ENCODE assay signal across 8 cellular contexts in genomic region chr6:149723771-149724417, GRCh38.
DNase-seq lines count a peak whose midpoint lies in the region; ATAC-seq, FAIRE-seq and TF ChIP-seq lines count a peak whose summit lies in the region.

No MANE protein-coding gene starts in this region.

- H3K27me3 ChIP-seq in MM.1S (replicated peaks; ENCODE audit: insufficient read depth, low read length) (no peaks in the 10 kb centered on the region), SU-DHL-6 (ENCODE audit: low read length) (no peaks in the 10 kb centered on the region), brain microvascular endothelial cell (replicated peaks) (no peaks in the 10 kb centered on the region)

- in situ Hi-C loops in brain microvascular endothelial cell (cut with HindIII; ENCODE audit: low pct_ligation_motif_present, low sequenced_read_pairs): no loop called here

- H3K79me2 ChIP-seq in MM.1S (ENCODE audit: low read length) (no peaks in the 10 kb centered on the region), SU-DHL-6 (ENCODE audit: insufficient read depth, low read length) (no peaks in the 10 kb centered on the region)

- no peaks in the 10 kb centered on the region for H3F3A ChIP-seq in MM.1S (ENCODE audit: insufficient read depth, low read length)
- H3F3A ChIP-seq in SU-DHL-6 (ENCODE audit: insufficient read depth): peaks cover 16% of the 10 kb centered on the region

- H3K9ac ChIP-seq in MM.1S (ENCODE audit: low read length): no peak overlapping the region
- H3K9ac ChIP-seq in SU-DHL-6 (ENCODE audit: low read length): no peak overlapping the region

- H3K9me2 ChIP-seq in MM.1S (replicated peaks; ENCODE audit: insufficient read depth, low read length) (no peaks in the 10 kb centered on the region), SU-DHL-6 (replicated peaks; ENCODE audit: insufficient read depth, low read length) (no peaks in the 10 kb centered on the region)

- peak; percentile 62 for FAIRE-seq in A204.1 (lab: Jason Lieb, UNC)

- H3K27ac ChIP-seq in MM.1S (ENCODE audit: low read length): no peak overlapping the region
- no peak overlapping the region for H3K27ac ChIP-seq in SU-DHL-6 (ENCODE audit: low read depth, low read length)
- no peak overlapping the region for H3K27ac ChIP-seq in brain microvascular endothelial cell

- DNase-seq in MM.1S (no peak), brain microvascular endothelial cell (peak; percentile 69), islet precursor cell (peak; percentile 87)
- DNase-seq in stimulated activated CD8-positive, alpha-beta memory T cell treated with anti-CD3 and anti-CD28 coated beads, Interleukin-4, amount 100 ng/mL, for 1 hour (ENCODE audit: low read depth in 2 of 2, low spot score in 1 of 2): peak; percentile 16 to 17

- no peaks in the 10 kb centered on the region for H4K20me1 ChIP-seq in MM.1S (ENCODE audit: insufficient read depth, low read length)
- H4K20me1 ChIP-seq in SU-DHL-6 (ENCODE audit: low read depth, low read length): no peaks in the 10 kb centered on the region

- H2AFZ ChIP-seq in MM.1S (ENCODE audit: low read length): no peak overlapping the region
- no peak overlapping the region for H2AFZ ChIP-seq in SU-DHL-6 (ENCODE audit: low read depth, low read length, severe bottlenecking)

- no peak for ATAC-seq in GM21423 (IDR thresholded peaks at IDR 0.05; ENCODE audit: unreplicated experiment)

- H3K4me2 ChIP-seq in MM.1S (ENCODE audit: low read depth, low read length) (no peak overlapping the region), SU-DHL-6 (ENCODE audit: low read depth, low read length, poor library complexity, severe bottlenecking) (no peak overlapping the region)

- no peak overlapping the region for H3K4me3 ChIP-seq in MM.1S (ENCODE audit: low read length)
- H3K4me3 ChIP-seq in SU-DHL-6 (ENCODE audit: insufficient read depth, low read length, poor library complexity, severe bottlenecking): no peak overlapping the region
- no peak overlapping the region for H3K4me3 ChIP-seq in brain microvascular endothelial cell (ENCODE audit: low read depth, low read length)

- peak; percentile 76 for TF ChIP-seq CTCF in GM12872 (IDR thresholded peaks at IDR 0.05; ENCODE audit: insufficient read depth, low read depth, low read length)
- TF ChIP-seq CTCF in MM.1S (IDR thresholded peaks at IDR 0.05; ENCODE audit: low read length): peak; percentile 39
- TF ChIP-seq CTCF in SU-DHL-6 (IDR thresholded peaks at IDR 0.05; ENCODE audit: insufficient read depth, low read length, poor library complexity, severe bottlenecking): peak; percentile 69
- TF ChIP-seq CTCF in brain microvascular endothelial cell (IDR thresholded peaks at IDR 0.05; ENCODE audit: low read depth, low read length, missing control alignments): peak; percentile 93

- no peaks in the 10 kb centered on the region for H3K4me1 ChIP-seq in MM.1S (ENCODE audit: low read length)

- no peaks in the 10 kb centered on the region for H3K36me3 ChIP-seq in MM.1S (replicated peaks; ENCODE audit: insufficient read depth, low read length)
- peaks cover 14% of the 10 kb centered on the region; the same call in 1 of the 2 replicates for H3K36me3 ChIP-seq in SU-DHL-6 (ENCODE audit: low read length)
- H3K36me3 ChIP-seq in brain microvascular endothelial cell (replicated peaks): peaks cover 12% of the 10 kb centered on the region

- H3K9me3 ChIP-seq in MM.1S (replicated peaks; ENCODE audit: insufficient read depth, low read length) (no peaks in the 10 kb centered on the region), SU-DHL-6 (ENCODE audit: insufficient read depth, low read length) (no peaks in the 10 kb centered on the region)

Comparison
In these comparisons a context has a peak if more than half of its experiments do, and no peak if none do; other contexts are left out.
1. CTCF ChIP-seq: peak in every context shown above with its lines; median percentile 93 in brain microvascular endothelial cell; 76 in GM12872; 69 in SU-DHL-6; 39 in MM.1S.